Comparison of ENCODE assay signal across 1 cellular context in genomic region chr19:35556846-35557538, GRCh38.
TF ChIP-seq lines count a peak whose summit lies in the region.

No MANE protein-coding gene starts in this region.

TF ChIP-seq in GM23338, 12 proteins besides CTCF, POLR2A, EP300 and RAD21 (continued from another document):
- no peak for TF ChIP-seq EZH2phosphoT487 (IDR thresholded peaks at IDR 0.05; ENCODE audit: unreplicated experiment)
- TF ChIP-seq EZH2 (IDR thresholded peaks at IDR 0.05; ENCODE audit: low read depth, unreplicated experiment), result no peak
- no peak for TF ChIP-seq ZNF462 (CRISPR knock-in tag; IDR thresholded peaks at IDR 0.05)
- no peak for TF ChIP-seq JUNB (IDR thresholded peaks at IDR 0.05; ENCODE audit: unreplicated experiment)
- no peak for TF ChIP-seq CREB1 (CRISPR knock-in tag; IDR thresholded peaks at IDR 0.05; ENCODE audit: low read depth)
- no peak for TF ChIP-seq ETS1 (IDR thresholded peaks at IDR 0.05)
- TF ChIP-seq NANOG (IDR thresholded peaks at IDR 0.05; ENCODE audit: borderline replicate concordance), result no peak
- TF ChIP-seq STAT1 (IDR thresholded peaks at IDR 0.05; ENCODE audit: unreplicated experiment), result no peak
